Comparison of ENCODE assay signal across 30 cellular contexts in the genomic region with DNA sequence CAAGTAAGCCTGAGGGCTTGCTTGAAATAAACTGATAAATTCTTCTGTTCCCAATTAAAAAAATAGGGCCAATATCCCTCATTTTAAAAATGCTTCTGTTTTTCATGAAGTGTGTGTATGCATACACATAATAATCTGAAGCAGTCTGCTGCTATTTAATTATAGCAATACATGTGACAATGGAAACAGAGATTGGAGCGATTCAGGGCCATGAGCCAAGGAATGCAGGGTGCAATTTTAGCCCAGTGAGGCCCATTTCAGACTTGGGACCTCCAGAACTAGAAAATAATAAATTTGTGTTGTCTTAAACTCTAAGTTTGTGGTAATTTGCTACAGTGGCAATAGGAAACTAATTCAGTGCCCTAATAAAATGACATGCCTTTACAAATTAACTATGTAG.
"Had no signal": no experiment of that assay in that cellular context is flagged by ENCODE, and none has a peak within 500 bp of the region (broad histone marks: within the 10 kb centered on the region; RNA-seq: fewer than 3 reads in every experiment).

No MANE protein-coding gene starts in this region.

- H3K4me3 ChIP-seq: ascending aorta, breast epithelium, cardiac muscle cell, coronary artery, dorsolateral prefrontal cortex, esophagus muscularis mucosa, gastrocnemius medialis had no signal

- H3K9me3 ChIP-seq: ascending aorta, breast epithelium, esophagus muscularis mucosa, gastrocnemius medialis had no signal

- H3K36me3 ChIP-seq: ascending aorta, breast epithelium, cardiac muscle cell, esophagus muscularis mucosa, gastrocnemius medialis had no signal

- H3K27me3 ChIP-seq: ascending aorta, breast epithelium, cardiac muscle cell, dorsolateral prefrontal cortex, esophagus muscularis mucosa, foreskin keratinocyte, gastrocnemius medialis had no signal

- H3K36me3 Mint-ChIP-seq: activated CD4-positive, alpha-beta memory T cell treated with anti-CD3 and anti-CD28 coated beads for 36 hours; activated naive CD4-positive, alpha-beta T cell treated with anti-CD3 and anti-CD28 coated beads, Interleukin-2, amount 10 ng/mL, durations not matched to agents 7 days and 5 days; activated naive CD4-positive, alpha-beta T cell treated with anti-CD3 and anti-CD28 coated beads, Interleukin-2, amount 50 U/mL, for 72 hours; brain had no signal

- H3K27me3 Mint-ChIP-seq: activated CD4-positive, alpha-beta memory T cell treated with anti-CD3 and anti-CD28 coated beads for 36 hours; activated CD4-positive, alpha-beta T cell treated with anti-CD3 and anti-CD28 coated beads for 36 hours; activated CD4-positive, alpha-beta T cell treated with anti-CD3 and anti-CD28 coated beads, Interleukin-2, amount 10 ng/mL, durations not matched to agents 24 days and 14 days; activated CD8-positive, alpha-beta memory T cell treated with anti-CD3 and anti-CD28 coated beads, Interleukin-2, amount 10 ng/mL, durations not matched to agents 7 days and 5 days; activated naive CD4-positive, alpha-beta T cell treated with anti-CD3 and anti-CD28 coated beads, Interleukin-2, amount 10 ng/mL, durations not matched to agents 7 days and 5 days; activated naive CD8-positive, alpha-beta T cell treated with anti-CD3 and anti-CD28 coated beads, Interleukin-2, amount 10 ng/mL, durations not matched to agents 7 days and 5 days; activated T-cell treated with anti-CD3 and anti-CD28 coated beads, Interleukin-2, amount 50 U/mL, for 24 hours; central memory CD8-positive, alpha-beta T cell; dendritic cell treated with granulocyte-macrophage colony-stimulating factor and Interleukin-4, amounts not matched to agents 40 ng/mL and 50 ng/mL, for 4 days had no signal

- H3K9me3 Mint-ChIP-seq: activated CD4-positive, alpha-beta memory T cell treated with anti-CD3 and anti-CD28 coated beads for 36 hours; activated CD4-positive, alpha-beta T cell treated with anti-CD3 and anti-CD28 coated beads, Interleukin-2, amount 10 ng/mL, durations not matched to agents 24 days and 14 days; activated naive CD4-positive, alpha-beta T cell treated with anti-CD3 and anti-CD28 coated beads, Interleukin-2, amount 10 ng/mL, durations not matched to agents 7 days and 5 days; activated naive CD4-positive, alpha-beta T cell treated with anti-CD3 and anti-CD28 coated beads, Interleukin-2, amount 50 U/mL, for 72 hours; activated naive CD8-positive, alpha-beta T cell treated with anti-CD3 and anti-CD28 coated beads, Interleukin-2, amount 10 ng/mL, durations not matched to agents 7 days and 5 days; activated T-cell treated with anti-CD3 and anti-CD28 coated beads, Interleukin-2, amount 50 U/mL, for 24 hours; activated T-cell treated with anti-CD3 and anti-CD28 coated beads, Interleukin-2, amount 50 U/mL, for 72 hours; brain; central memory CD8-positive, alpha-beta T cell; dendritic cell treated with granulocyte-macrophage colony-stimulating factor and Interleukin-4, amounts not matched to agents 40 ng/mL and 50 ng/mL, for 4 days had no signal

- H3K4me1 Mint-ChIP-seq: activated CD4-positive, alpha-beta T cell treated with anti-CD3 and anti-CD28 coated beads for 36 hours; activated CD4-positive, alpha-beta T cell treated with anti-CD3 and anti-CD28 coated beads, Interleukin-2, amount 10 ng/mL, durations not matched to agents 24 days and 14 days; activated CD8-positive, alpha-beta memory T cell treated with anti-CD3 and anti-CD28 coated beads, Interleukin-2, amount 10 ng/mL, durations not matched to agents 7 days and 5 days; activated naive CD4-positive, alpha-beta T cell treated with anti-CD3 and anti-CD28 coated beads, Interleukin-2, amount 10 ng/mL, durations not matched to agents 7 days and 5 days; brain; central memory CD8-positive, alpha-beta T cell had no signal

- H3K4me1 ChIP-seq: breast epithelium had no signal

- H3K4me3 Mint-ChIP-seq: activated CD4-positive, alpha-beta memory T cell treated with anti-CD3 and anti-CD28 coated beads for 36 hours; activated CD4-positive, alpha-beta T cell treated with anti-CD3 and anti-CD28 coated beads for 36 hours; activated CD4-positive, alpha-beta T cell treated with anti-CD3 and anti-CD28 coated beads, Interleukin-2, amount 10 ng/mL, durations not matched to agents 24 days and 14 days; activated CD8-positive, alpha-beta memory T cell treated with anti-CD3 and anti-CD28 coated beads, Interleukin-2, amount 10 ng/mL, durations not matched to agents 7 days and 5 days; activated CD8-positive, alpha-beta T cell treated with anti-CD3 and anti-CD28 coated beads, Interleukin-2, amount 10 ng/mL, durations not matched to agents 7 days and 5 days; activated naive CD4-positive, alpha-beta T cell treated with anti-CD3 and anti-CD28 coated beads, Interleukin-2, amount 10 ng/mL, durations not matched to agents 7 days and 5 days; activated naive CD8-positive, alpha-beta T cell treated with anti-CD3 and anti-CD28 coated beads, Interleukin-2, amount 10 ng/mL, durations not matched to agents 7 days and 5 days; activated T-cell treated with anti-CD3 and anti-CD28 coated beads, Interleukin-2, amount 50 U/mL, for 24 hours; activated T-cell treated with anti-CD3 and anti-CD28 coated beads, Interleukin-2, amount 50 U/mL, for 72 hours; brain; central memory CD8-positive, alpha-beta T cell; dendritic cell treated with granulocyte-macrophage colony-stimulating factor and Interleukin-4, amounts not matched to agents 40 ng/mL and 50 ng/mL, for 4 days had no signal

- H3K27ac ChIP-seq: ascending aorta, cardiac muscle cell, dorsolateral prefrontal cortex, esophagus muscularis mucosa, foreskin keratinocyte, gastrocnemius medialis had no signal

- H3K27ac Mint-ChIP-seq: activated CD4-positive, alpha-beta memory T cell treated with anti-CD3 and anti-CD28 coated beads for 36 hours; activated CD4-positive, alpha-beta T cell treated with anti-CD3 and anti-CD28 coated beads for 36 hours; activated CD4-positive, alpha-beta T cell treated with anti-CD3 and anti-CD28 coated beads, Interleukin-2, amount 10 ng/mL, durations not matched to agents 24 days and 14 days; activated CD8-positive, alpha-beta memory T cell treated with anti-CD3 and anti-CD28 coated beads, Interleukin-2, amount 10 ng/mL, durations not matched to agents 7 days and 5 days; activated CD8-positive, alpha-beta T cell treated with anti-CD3 and anti-CD28 coated beads, Interleukin-2, amount 10 ng/mL, durations not matched to agents 7 days and 5 days; activated naive CD4-positive, alpha-beta T cell treated with anti-CD3 and anti-CD28 coated beads, Interleukin-2, amount 10 ng/mL, durations not matched to agents 7 days and 5 days; activated naive CD4-positive, alpha-beta T cell treated with anti-CD3 and anti-CD28 coated beads, Interleukin-2, amount 50 U/mL, for 72 hours; activated naive CD8-positive, alpha-beta T cell treated with anti-CD3 and anti-CD28 coated beads, Interleukin-2, amount 10 ng/mL, durations not matched to agents 7 days and 5 days; activated T-cell treated with anti-CD3 and anti-CD28 coated beads, Interleukin-2, amount 50 U/mL, for 24 hours; activated T-cell treated with anti-CD3 and anti-CD28 coated beads, Interleukin-2, amount 50 U/mL, for 72 hours; brain; dendritic cell treated with granulocyte-macrophage colony-stimulating factor and Interleukin-4, amounts not matched to agents 40 ng/mL and 50 ng/mL, for 4 days had no signal

- ATAC-seq: activated CD4-positive, alpha-beta T cell treated with anti-CD3 and anti-CD28 coated beads for 36 hours; activated CD8-positive, alpha-beta memory T cell treated with anti-CD3 and anti-CD28 coated beads, Interleukin-2, amount 10 ng/mL, durations not matched to agents 7 days and 5 days; activated CD8-positive, alpha-beta T cell treated with anti-CD3 and anti-CD28 coated beads, Interleukin-2, amount 10 ng/mL, durations not matched to agents 7 days and 5 days; activated naive CD4-positive, alpha-beta T cell treated with anti-CD3 and anti-CD28 coated beads, Interleukin-2, amount 50 U/mL, for 72 hours; activated T-cell treated with anti-CD3 and anti-CD28 coated beads, Interleukin-2, amount 50 U/mL, for 72 hours; foreskin keratinocyte; gastrocnemius medialis had no signal

- DNase-seq: activated CD4-positive, alpha-beta memory T cell treated with anti-CD3 and anti-CD28 coated beads for 36 hours; activated CD4-positive, alpha-beta T cell treated with anti-CD3 and anti-CD28 coated beads for 36 hours; activated CD4-positive, alpha-beta T cell treated with anti-CD3 and anti-CD28 coated beads, Interleukin-2, amount 10 ng/mL, durations not matched to agents 24 days and 14 days; activated CD4-positive, CD25-positive, alpha-beta regulatory T cell; activated CD4-positive, CD25-positive, alpha-beta regulatory T cell treated with anti-CD3 and anti-CD28 coated beads, Interleukin-2, amount 50 U/mL, for 72 hours; activated CD8-positive, alpha-beta memory T cell treated with anti-CD3 and anti-CD28 coated beads, Interleukin-2, amount 10 ng/mL, durations not matched to agents 7 days and 5 days; activated CD8-positive, alpha-beta memory T cell treated with anti-CD3 and anti-CD28 coated beads, Interleukin-2, amount 50 U/mL, for 48 hours; activated CD8-positive, alpha-beta T cell treated with anti-CD3 and anti-CD28 coated beads, Interleukin-2, amount 10 ng/mL, durations not matched to agents 7 days and 5 days; activated gamma-delta T cell; activated naive CD4-positive, alpha-beta T cell; activated naive CD4-positive, alpha-beta T cell treated with anti-CD3 and anti-CD28 coated beads, Interleukin-2, amount 10 ng/mL, durations not matched to agents 7 days and 5 days; activated naive CD8-positive, alpha-beta T cell treated with anti-CD3 and anti-CD28 coated beads, Interleukin-2, amount 10 ng/mL, durations not matched to agents 7 days and 5 days; activated T-cell treated with anti-CD3 and anti-CD28 coated beads for 4 hours; activated T-cell treated with anti-CD3 and anti-CD28 coated beads, Interleukin-2, amount 50 U/mL, for 24 hours; activated T-cell treated with anti-CD3 and anti-CD28 coated beads, Interleukin-2, amount 50 U/mL, for 72 hours; dorsolateral prefrontal cortex; effector memory CD4-positive, alpha-beta T cell; erythroblast; foreskin keratinocyte; gastrocnemius medialis; T-helper 2 cell had no signal
